Comparison of ENCODE assay signal across 8 cellular contexts in the genomic region with DNA sequence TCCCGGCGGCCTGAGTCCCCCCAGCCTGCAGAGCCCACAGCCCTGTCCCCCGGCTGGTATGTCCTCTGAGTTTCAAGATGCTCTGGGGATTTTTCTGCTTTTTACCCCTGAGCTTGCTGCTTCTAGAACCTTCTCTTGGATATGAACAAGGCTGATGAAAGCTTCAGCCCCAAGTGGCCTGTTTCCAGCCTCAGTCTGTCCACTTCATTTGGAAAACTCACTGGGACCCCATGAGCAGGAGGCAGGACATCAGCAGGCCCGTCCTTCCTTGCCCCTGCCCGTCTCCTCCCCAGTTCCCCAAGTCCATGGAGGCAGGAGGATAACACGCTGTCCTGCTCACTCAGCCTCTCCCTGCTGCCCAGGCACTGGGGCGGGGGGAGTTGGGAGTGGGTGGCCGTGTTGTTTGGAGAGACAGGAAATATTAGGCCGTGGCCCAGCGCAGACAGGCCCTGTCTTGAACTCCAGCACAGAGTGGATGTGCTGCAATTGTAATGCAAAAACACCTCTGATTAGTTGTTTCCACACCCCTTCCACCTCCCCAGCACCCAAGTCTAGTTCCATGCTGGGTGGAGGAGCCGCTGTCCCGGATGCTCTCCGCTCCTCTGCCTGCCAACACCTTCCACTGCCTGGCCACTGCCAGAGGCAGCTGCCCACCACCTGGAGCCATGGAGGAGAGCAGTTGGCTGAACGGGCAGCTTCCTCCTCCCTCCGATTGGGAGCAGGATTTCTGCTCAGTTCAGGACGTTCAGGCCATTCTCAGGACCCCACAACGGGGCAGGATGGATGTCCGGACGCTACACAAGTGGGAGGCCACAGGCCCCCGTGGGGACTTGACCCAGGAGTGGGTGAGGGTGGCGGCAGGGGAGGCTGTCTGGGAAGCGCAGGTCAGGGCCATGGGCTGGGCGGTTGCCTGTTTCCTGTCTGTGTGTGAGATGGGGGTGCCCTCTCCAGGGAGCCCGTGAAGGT.
DNase-seq lines count a peak whose midpoint lies in the region; ATAC-seq and TF ChIP-seq lines count a peak whose summit lies in the region.

No MANE protein-coding gene starts in this region.

- POLR2A ChIA-PET in HCT116 (lab: Charles Lee): interaction anchor here (1.1 kb wide), 1 partner anchor 90 kb away, joined by 3 read pairs; no protein-coding TSS in a partner anchor

- H2AFZ ChIP-seq in HCT116 (ENCODE audit: low read depth, low read length, poor library complexity, severe bottlenecking): no peak overlapping the region

- no peaks in the 10 kb centered on the region for H3K9me2 ChIP-seq in HCT116 (ENCODE audit: insufficient read depth)

- no peaks in the 10 kb centered on the region for H3K36me3 ChIP-seq in HCT116 (ENCODE audit: control insufficient read depth in 1 of 2, insufficient read depth in 2 of 2, low read length in 2 of 2)
- H3K36me3 ChIP-seq in adrenal gland (replicated peaks in 1 of 2): no peaks in the 10 kb centered on the region

- no peak overlapping the region for H3K4me3 ChIP-seq in HCT116 (replicated peaks in 1 of 2; ENCODE audit: low read depth in 1 of 2, low read length in 2 of 2)
- no peak overlapping the region for H3K4me3 ChIP-seq in adrenal gland

- intact Hi-C loops in HCT116 (cut with micrococcal nuclease) (loop anchor here (1.0 to 10.0 kb wide), 3 partner anchors 94 to 281 kb away; a partner anchor contains a TSS), adrenal gland (cut with DNase I) (loop anchor here in 1 of 2 donors (10.0 kb wide), 1 partner anchor 319 kb away; no protein-coding TSS in a partner anchor)

- H3K79me2 ChIP-seq in HCT116 (ENCODE audit: insufficient read depth, low read length): no peaks in the 10 kb centered on the region

- no peak overlapping the region for H3K4me3 Mint-ChIP-seq in stimulated activated effector memory CD8-positive, alpha-beta T cell treated with anti-CD3 and anti-CD28 coated beads, Interleukin-12 subunit alpha, Interleukin-12 subunit beta, amount 100 ng/mL, for 72 hours

- H3K27me3 ChIP-seq in HCT116 (ENCODE audit: insufficient read depth, low read length) (no peaks in the 10 kb centered on the region), adrenal gland (no peaks in the 10 kb centered on the region)

- H3K9ac ChIP-seq in HCT116 (ENCODE audit: low read length): 0 out of 2 replicates have a peak overlapping the region, but pooled peaks have one; percentile 2

- H3K36me3 Mint-ChIP-seq in stimulated activated effector memory CD8-positive, alpha-beta T cell treated with anti-CD3 and anti-CD28 coated beads, Interleukin-12 subunit alpha, Interleukin-12 subunit beta, amount 100 ng/mL, for 72 hours: no peaks in the 10 kb centered on the region

- no peak for TF ChIP-seq RAD21 in HCT116 (IDR thresholded peaks at IDR 0.05; ENCODE audit: low read depth)

- H3K9me3 Mint-ChIP-seq in stimulated activated effector memory CD8-positive, alpha-beta T cell treated with anti-CD3 and anti-CD28 coated beads, Interleukin-12 subunit alpha, Interleukin-12 subunit beta, amount 100 ng/mL, for 72 hours: no peaks in the 10 kb centered on the region

- ATAC-seq in HCT116 (no peak), HG03378 (IDR thresholded peaks at IDR 0.05; ENCODE audit: unreplicated experiment) (no peak), HG02884 (IDR thresholded peaks at IDR 0.05; ENCODE audit: unreplicated experiment) (no peak)
- ATAC-seq in stimulated activated effector memory CD8-positive, alpha-beta T cell treated with anti-CD3 and anti-CD28 coated beads, Interleukin-12 subunit alpha, Interleukin-12 subunit beta, amount 100 ng/mL, for 72 hours: no peak

- H4K20me1 ChIP-seq in HCT116 (ENCODE audit: insufficient read depth): no peaks in the 10 kb centered on the region

- DNase-seq in HCT116 (ENCODE audit: low read depth, low spot score): no peak
- peak in 5 of 7 donors; percentile 41 to 62 (median 44) for DNase-seq in adrenal gland
- peak; percentile 43 for DNase-seq in iPS-NIHi7 (ENCODE audit: extremely low spot score)
- DNase-seq in stimulated activated effector memory CD8-positive, alpha-beta T cell treated with anti-CD3 and anti-CD28 coated beads, Interleukin-12 subunit alpha, Interleukin-12 subunit beta, amount 100 ng/mL, for 72 hours (ENCODE audit: low spot score in 2 of 2): no peak
- no peak for DNase-seq in cerebellar cortex (ENCODE audit: low spot score)
- no peak for DNase-seq in RKO (ENCODE audit: low spot score)

- peak overlapping the region; percentile 62 for H3K4me2 ChIP-seq in HCT116 (ENCODE audit: low read length)

- RAD21 ChIA-PET in HCT116 (lab: Charles Lee; ENCODE audit: low non-redundant PET in 1 of 2, low total read pairs in 2 of 2, uncharacterized antibody in 2 of 2, unreplicated experiment in 2 of 2): interaction anchor here (0.7 to 1.5 kb wide), 5 partner anchors 20 to 214 kb away, joined by 3 to 5 read pairs (median 3); no protein-coding TSS in a partner anchor

- TF ChIP-seq CTCF in HCT116 (IDR thresholded peaks at IDR 0.05 in 2 of 3, conservative IDR thresholded peaks at IDR 0.05 in 1 of 3; ENCODE audit: borderline replicate concordance in 1 of 3, insufficient read depth in 1 of 3, low read depth in 2 of 3, low read length in 2 of 3): no peak
- no peak for TF ChIP-seq CTCF in adrenal gland (IDR thresholded peaks at IDR 0.05)

- peak overlapping the region; percentile 12 for H3K27ac Mint-ChIP-seq in stimulated activated effector memory CD8-positive, alpha-beta T cell treated with anti-CD3 and anti-CD28 coated beads, Interleukin-12 subunit alpha, Interleukin-12 subunit beta, amount 100 ng/mL, for 72 hours

- TF ChIP-seq POLR2A in HCT116 (IDR thresholded peaks at IDR 0.05; ENCODE audit: borderline replicate concordance, extremely low read depth, insufficient read depth, insufficient read length): no peak
- TF ChIP-seq POLR2A in adrenal gland (IDR thresholded peaks at IDR 0.05): no peak

- H3K9me3 ChIP-seq in HCT116 (ENCODE audit: control insufficient read depth in 1 of 2, insufficient read depth in 1 of 2, low read depth in 1 of 2, low read length in 2 of 2): peaks cover 0 to 10% of the 10 kb centered on the region in 2 experiments; a peak in 1 of 4 replicates
- H3K9me3 ChIP-seq in adrenal gland (replicated peaks in 1 of 3): no peaks in the 10 kb centered on the region

- CTCF ChIA-PET in HCT116 (lab: Charles Lee): interaction anchor here (0.9 to 5.1 kb wide), 18 partner anchors 15 to 324 kb away, joined by 3 to 43 read pairs (median 4); no protein-coding TSS in a partner anchor

- peak overlapping the region; percentile 55 for H3K27ac ChIP-seq in HCT116 (ENCODE audit: low read depth, low read length)
- peak overlapping the region; percentile 10 to 84 (median 30) for H3K27ac ChIP-seq in adrenal gland

- BruUV-seq in HCT116 (replicated peaks; lab: Mats Ljungman, UMichigan): no TSS peak

- 14 to 49% (median 40%) methylated on average over 7 to 24 of the region's 24 CpGs for WGBS in adrenal gland, 4 donors

- no peaks in the 10 kb centered on the region for H3K4me1 Mint-ChIP-seq in stimulated activated effector memory CD8-positive, alpha-beta T cell treated with anti-CD3 and anti-CD28 coated beads, Interleukin-12 subunit alpha, Interleukin-12 subunit beta, amount 100 ng/mL, for 72 hours

- H3K4me1 ChIP-seq in HCT116 (ENCODE audit: control insufficient read depth in 1 of 2, insufficient read depth in 2 of 2, low read length in 2 of 2) (peaks cover 44 to 59% of the 10 kb centered on the region in 2 experiments), adrenal gland (replicated peaks in 1 of 2) (peaks cover 25 to 47% of the 10 kb centered on the region in 2 donors)

TF ChIP-seq in HCT116, 20 proteins besides CTCF, POLR2A, EP300 and RAD21 (continues in another document):
- no peak for TF ChIP-seq CEBPB (IDR thresholded peaks at IDR 0.05; ENCODE audit: low read depth)
- TF ChIP-seq ZFX (IDR thresholded peaks at IDR 0.05): no peak
- no peak for TF ChIP-seq EZH2phosphoT487 (IDR thresholded peaks at IDR 0.05; ENCODE audit: borderline replicate concordance)
- no peak for TF ChIP-seq SP1 (IDR thresholded peaks at IDR 0.05; ENCODE audit: low read depth)
- TF ChIP-seq, protein P1, sequence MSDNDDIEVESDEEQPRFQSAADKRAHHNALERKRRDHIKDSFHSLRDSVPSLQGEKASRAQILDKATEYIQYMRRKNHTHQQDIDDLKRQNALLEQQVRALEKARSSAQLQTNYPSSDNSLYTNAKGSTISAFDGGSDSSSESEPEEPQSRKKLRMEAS (IDR thresholded peaks at IDR 0.05): no peak
- no peak for TF ChIP-seq CBX3 (IDR thresholded peaks at IDR 0.05; ENCODE audit: low read depth)
- TF ChIP-seq JUND (IDR thresholded peaks at IDR 0.05): no peak
- no peak for TF ChIP-seq ELF1 (IDR thresholded peaks at IDR 0.05; ENCODE audit: borderline replicate concordance, low read depth)
- no peak for TF ChIP-seq FOSL1 (IDR thresholded peaks at IDR 0.05; ENCODE audit: low read depth)
- TF ChIP-seq, protein P2, sequence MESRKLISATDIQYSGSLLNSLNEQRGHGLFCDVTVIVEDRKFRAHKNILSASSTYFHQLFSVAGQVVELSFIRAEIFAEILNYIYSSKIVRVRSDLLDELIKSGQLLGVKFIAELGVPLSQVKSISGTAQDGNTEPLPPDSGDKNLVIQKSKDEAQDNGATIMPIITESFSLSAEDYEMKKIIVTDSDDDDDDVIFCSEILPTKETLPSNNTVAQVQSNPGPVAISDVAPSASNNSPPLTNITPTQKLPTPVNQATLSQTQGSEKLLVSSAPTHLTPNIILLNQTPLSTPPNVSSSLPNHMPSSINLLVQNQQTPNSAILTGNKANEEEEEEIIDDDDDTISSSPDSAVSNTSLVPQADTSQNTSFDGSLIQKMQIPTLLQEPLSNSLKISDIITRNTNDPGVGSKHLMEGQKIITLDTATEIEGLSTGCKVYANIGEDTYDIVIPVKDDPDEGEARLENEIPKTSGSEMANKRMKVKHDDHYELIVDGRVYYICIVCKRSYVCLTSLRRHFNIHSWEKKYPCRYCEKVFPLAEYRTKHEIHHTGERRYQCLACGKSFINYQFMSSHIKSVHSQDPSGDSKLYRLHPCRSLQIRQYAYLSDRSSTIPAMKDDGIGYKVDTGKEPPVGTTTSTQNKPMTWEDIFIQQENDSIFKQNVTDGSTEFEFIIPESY (IDR thresholded peaks at IDR 0.05; ENCODE audit: extremely low read depth, insufficient replicate concordance, low read length): no peak
- TF ChIP-seq, protein P3, sequence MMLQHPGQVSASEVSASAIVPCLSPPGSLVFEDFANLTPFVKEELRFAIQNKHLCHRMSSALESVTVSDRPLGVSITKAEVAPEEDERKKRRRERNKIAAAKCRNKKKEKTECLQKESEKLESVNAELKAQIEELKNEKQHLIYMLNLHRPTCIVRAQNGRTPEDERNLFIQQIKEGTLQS (IDR thresholded peaks at IDR 0.05): no peak
- no peak for TF ChIP-seq SRF (IDR thresholded peaks at IDR 0.05; ENCODE audit: low read depth)

Comparison
In these comparisons a context has a peak if more than half of its experiments do, and no peak if none do; other contexts are left out.
1. DNase-seq: peak in adrenal gland (5 of 7) and iPS-NIHi7 (single experiment); none in HCT116 (single experiment), stimulated activated effector memory CD8-positive, alpha-beta T cell treated with anti-CD3 and anti-CD28 coated beads, Interleukin-12 subunit alpha, Interleukin-12 subunit beta, amount 100 ng/mL, for 72 hours (0 of 2), cerebellar cortex (single experiment) and RKO (single experiment).